ENCODE assay signal across 1 cellular context in genomic region chr12:13962699-13963098, GRCh38.
A peak's percentile ranks its signal among the peaks of the same experiment; 100 is the strongest.
TF ChIP-seq lines count a peak whose summit lies in the region.

No MANE protein-coding gene starts in this region.

TF ChIP-seq in GM23338, 12 proteins besides CTCF, POLR2A, EP300 and RAD21 (continued from another document):
- TF ChIP-seq, protein P1, sequence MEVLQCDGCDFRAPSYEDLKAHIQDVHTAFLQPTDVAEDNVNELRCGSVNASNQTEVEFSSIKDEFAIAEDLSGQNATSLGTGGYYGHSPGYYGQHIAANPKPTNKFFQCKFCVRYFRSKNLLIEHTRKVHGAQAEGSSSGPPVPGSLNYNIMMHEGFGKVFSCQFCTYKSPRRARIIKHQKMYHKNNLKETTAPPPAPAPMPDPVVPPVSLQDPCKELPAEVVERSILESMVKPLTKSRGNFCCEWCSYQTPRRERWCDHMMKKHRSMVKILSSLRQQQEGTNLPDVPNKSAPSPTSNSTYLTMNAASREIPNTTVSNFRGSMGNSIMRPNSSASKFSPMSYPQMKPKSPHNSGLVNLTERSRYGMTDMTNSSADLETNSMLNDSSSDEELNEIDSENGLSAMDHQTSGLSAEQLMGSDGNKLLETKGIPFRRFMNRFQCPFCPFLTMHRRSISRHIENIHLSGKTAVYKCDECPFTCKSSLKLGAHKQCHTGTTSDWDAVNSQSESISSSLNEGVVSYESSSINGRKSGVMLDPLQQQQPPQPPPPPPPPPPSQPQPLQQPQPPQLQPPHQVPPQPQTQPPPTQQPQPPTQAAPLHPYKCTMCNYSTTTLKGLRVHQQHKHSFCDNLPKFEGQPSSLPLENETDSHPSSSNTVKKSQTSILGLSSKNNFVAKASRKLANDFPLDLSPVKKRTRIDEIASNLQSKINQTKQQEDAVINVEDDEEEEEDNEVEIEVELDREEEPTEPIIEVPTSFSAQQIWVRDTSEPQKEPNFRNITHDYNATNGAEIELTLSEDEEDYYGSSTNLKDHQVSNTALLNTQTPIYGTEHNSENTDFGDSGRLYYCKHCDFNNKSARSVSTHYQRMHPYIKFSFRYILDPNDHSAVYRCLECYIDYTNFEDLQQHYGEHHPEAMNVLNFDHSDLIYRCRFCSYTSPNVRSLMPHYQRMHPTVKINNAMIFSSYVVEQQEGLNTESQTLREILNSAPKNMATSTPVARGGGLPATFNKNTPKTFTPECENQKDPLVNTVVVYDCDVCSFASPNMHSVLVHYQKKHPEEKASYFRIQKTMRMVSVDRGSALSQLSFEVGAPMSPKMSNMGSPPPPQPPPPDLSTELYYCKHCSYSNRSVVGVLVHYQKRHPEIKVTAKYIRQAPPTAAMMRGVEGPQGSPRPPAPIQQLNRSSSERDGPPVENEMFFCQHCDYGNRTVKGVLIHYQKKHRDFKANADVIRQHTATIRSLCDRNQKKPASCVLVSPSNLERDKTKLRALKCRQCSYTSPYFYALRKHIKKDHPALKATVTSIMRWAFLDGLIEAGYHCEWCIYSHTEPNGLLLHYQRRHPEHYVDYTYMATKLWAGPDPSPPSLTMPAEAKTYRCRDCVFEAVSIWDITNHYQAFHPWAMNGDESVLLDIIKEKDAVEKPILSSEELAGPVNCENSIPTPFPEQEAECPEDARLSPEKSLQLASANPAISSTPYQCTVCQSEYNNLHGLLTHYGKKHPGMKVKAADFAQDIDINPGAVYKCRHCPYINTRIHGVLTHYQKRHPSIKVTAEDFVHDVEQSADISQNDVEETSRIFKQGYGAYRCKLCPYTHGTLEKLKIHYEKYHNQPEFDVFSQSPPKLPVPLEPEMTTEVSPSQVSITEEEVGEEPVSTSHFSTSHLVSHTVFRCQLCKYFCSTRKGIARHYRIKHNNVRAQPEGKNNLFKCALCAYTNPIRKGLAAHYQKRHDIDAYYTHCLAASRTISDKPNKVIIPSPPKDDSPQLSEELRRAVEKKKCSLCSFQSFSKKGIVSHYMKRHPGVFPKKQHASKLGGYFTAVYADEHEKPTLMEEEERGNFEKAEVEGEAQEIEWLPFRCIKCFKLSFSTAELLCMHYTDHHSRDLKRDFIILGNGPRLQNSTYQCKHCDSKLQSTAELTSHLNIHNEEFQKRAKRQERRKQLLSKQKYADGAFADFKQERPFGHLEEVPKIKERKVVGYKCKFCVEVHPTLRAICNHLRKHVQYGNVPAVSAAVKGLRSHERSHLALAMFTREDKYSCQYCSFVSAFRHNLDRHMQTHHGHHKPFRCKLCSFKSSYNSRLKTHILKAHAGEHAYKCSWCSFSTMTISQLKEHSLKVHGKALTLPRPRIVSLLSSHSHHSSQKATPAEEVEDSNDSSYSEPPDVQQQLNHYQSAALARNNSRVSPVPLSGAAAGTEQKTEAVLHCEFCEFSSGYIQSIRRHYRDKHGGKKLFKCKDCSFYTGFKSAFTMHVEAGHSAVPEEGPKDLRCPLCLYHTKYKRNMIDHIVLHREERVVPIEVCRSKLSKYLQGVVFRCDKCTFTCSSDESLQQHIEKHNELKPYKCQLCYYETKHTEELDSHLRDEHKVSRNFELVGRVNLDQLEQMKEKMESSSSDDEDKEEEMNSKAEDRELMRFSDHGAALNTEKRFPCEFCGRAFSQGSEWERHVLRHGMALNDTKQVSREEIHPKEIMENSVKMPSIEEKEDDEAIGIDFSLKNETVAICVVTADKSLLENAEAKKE (CRISPR knock-in tag; IDR thresholded peaks at IDR 0.05), result peak; percentile 58; the same call in 1 of the 2 replicates
- no peak for TF ChIP-seq EZH2 (IDR thresholded peaks at IDR 0.05; ENCODE audit: low read depth, unreplicated experiment)
- TF ChIP-seq ZNF114 (CRISPR knock-in tag; IDR thresholded peaks at IDR 0.05), result 0 out of 2 replicates have a peak, but pooled peaks have one; percentile 24
- no peak for TF ChIP-seq CREB1 (CRISPR knock-in tag; IDR thresholded peaks at IDR 0.05; ENCODE audit: low read depth)
- TF ChIP-seq REST (IDR thresholded peaks at IDR 0.05; ENCODE audit: unreplicated experiment), result no peak
- TF ChIP-seq EZH2phosphoT487 (IDR thresholded peaks at IDR 0.05; ENCODE audit: unreplicated experiment), result no peak
- no peak for TF ChIP-seq STAT1 (IDR thresholded peaks at IDR 0.05; ENCODE audit: unreplicated experiment)
- TF ChIP-seq POLR2AphosphoS5 (IDR thresholded peaks at IDR 0.05; ENCODE audit: low read depth), result no peak
TF ChIP-seq in GM23338: peak in this region for 2.
